24 cellular contexts compared by ENCODE assay signal in the genomic region with DNA sequence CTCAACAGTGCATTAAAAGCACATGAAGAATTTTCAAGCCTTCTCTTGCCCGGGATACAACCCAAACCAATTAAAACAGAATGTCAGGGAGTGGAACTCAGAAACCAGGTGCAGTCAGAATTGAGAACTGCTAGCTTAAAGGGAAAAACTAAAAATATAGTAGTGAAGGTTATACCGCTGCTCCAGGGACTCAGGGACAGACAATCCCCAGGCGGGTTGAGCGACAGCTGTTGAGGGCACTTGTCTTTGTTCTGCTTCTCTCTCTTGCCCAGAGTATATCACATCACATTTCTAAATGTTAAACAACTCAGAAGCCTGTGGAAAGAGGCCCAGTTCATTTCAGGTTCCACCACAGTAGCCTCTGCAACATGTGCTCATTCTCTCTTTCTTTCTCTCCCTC.
"Had no signal": no experiment of that assay in that cellular context is flagged by ENCODE, and none has a peak within 500 bp of the region (broad histone marks: within the 10 kb centered on the region; RNA-seq: fewer than 3 reads in every experiment).

No MANE protein-coding gene starts in this region.

- DNase-seq: activated CD4-positive, alpha-beta T cell treated with anti-CD3 and anti-CD28 coated beads, Interleukin-2, amount 10 ng/mL, durations not matched to agents 7 days and 5 days; activated CD4-positive, CD25-positive, alpha-beta regulatory T cell treated with anti-CD3 and anti-CD28 coated beads, Interleukin-2, amount 50 U/mL, for 72 hours; activated CD8-positive, alpha-beta memory T cell treated with anti-CD3 and anti-CD28 coated beads, Interleukin-2, amount 10 ng/mL, durations not matched to agents 7 days and 5 days; activated CD8-positive, alpha-beta T cell treated with anti-CD3 and anti-CD28 coated beads for 36 hours; activated gamma-delta T cell; activated naive CD4-positive, alpha-beta T cell treated with anti-CD3 and anti-CD28 coated beads, Interleukin-2, amount 50 U/mL, for 16 hours; aorta; caudate nucleus; dermis blood vessel endothelial cell; effector CD8-positive, alpha-beta T cell; erythroblast; foreskin fibroblast; heart right ventricle; islet precursor cell; left colon; lower lobe of right lung; mesendoderm; mucosa of descending colon; naive thymus-derived CD4-positive, alpha-beta T cell; stimulated activated CD4-positive, alpha-beta T cell treated with anti-CD3 and anti-CD28 coated beads, Interleukin-15, amount 100 ng/mL, for 24 hours; transverse colon; WERI-Rb-1 had no signal

- FAIRE-seq: TTC549, urothelium cell line had no signal
